Comparison of ENCODE assay signal across 24 cellular contexts in genomic region chr20:3224681-3225421, GRCh38. TPM values are rescaled to one million over a fixed set of nuclear protein-coding genes. Genes with fewer than 3 reads are reported as not detected.
DNase-seq lines count a peak whose midpoint lies in the region; ATAC-seq and TF ChIP-seq lines count a peak whose summit lies in the region.
"Had no signal": no experiment of that assay in that cellular context is flagged by ENCODE, and none has a peak within 500 bp of the region (broad histone marks: within the 10 kb centered on the region; RNA-seq: fewer than 3 reads in every experiment).

No MANE protein-coding gene starts in this region.

- H3K4me2 ChIP-seq in osteoblast (ENCODE audit: insufficient read depth, low read length) = no peak overlapping the region
- H3K4me2 ChIP-seq: neural progenitor cell, SK-N-SH had no signal

- ATAC-seq in Panc1 (peak; percentile 55), lower lobe of right lung (no peak)
- ATAC-seq: activated CD4-positive, alpha-beta T cell treated with anti-CD3 and anti-CD28 coated beads for 36 hours; activated T-cell treated with anti-CD3 and anti-CD28 coated beads, Interleukin-2, amount 50 U/mL, for 4 hours; body of pancreas; heart left ventricle; T-helper 17 cell had no signal

- H3K27me3 ChIP-seq in Panc1 (ENCODE audit: control insufficient read depth, insufficient read depth, low read length) = no peaks in the 10 kb centered on the region
- H3K27me3 ChIP-seq in osteoblast (ENCODE audit: insufficient read depth, low read length) = no peaks in the 10 kb centered on the region
- no peaks in the 10 kb centered on the region for H3K27me3 ChIP-seq in lower lobe of right lung (ENCODE audit: low read depth)
- H3K27me3 ChIP-seq: body of pancreas, heart left ventricle, neural progenitor cell, sigmoid colon, uterus had no signal

- H3K79me2 ChIP-seq in osteoblast (ENCODE audit: insufficient read depth, low read length) = no peaks in the 10 kb centered on the region

- no peak for TF ChIP-seq CTCF in Panc1 (IDR thresholded peaks at IDR 0.05)
- no peak for TF ChIP-seq CTCF in osteoblast (IDR thresholded peaks at IDR 0.05; ENCODE audit: extremely low read depth, low read depth, low read length)
- no peak for TF ChIP-seq CTCF in lower lobe of right lung (IDR thresholded peaks at IDR 0.05)

- no peak overlapping the region for H2AFZ ChIP-seq in osteoblast (ENCODE audit: low read length)
- H2AFZ ChIP-seq: neural progenitor cell had no signal

- peaks cover 56% of the 10 kb centered on the region for H3K4me1 ChIP-seq in Panc1 (ENCODE audit: control insufficient read depth, insufficient read depth, low read length)
- H3K4me1 ChIP-seq in osteoblast (ENCODE audit: insufficient read depth, low read length) = no peaks in the 10 kb centered on the region
- no peaks in the 10 kb centered on the region for H3K4me1 ChIP-seq in lower lobe of right lung
- H3K4me1 ChIP-seq: body of pancreas, neural progenitor cell, sigmoid colon, uterus had no signal

- H3K4me3 ChIP-seq in Panc1 (ENCODE audit: low read depth in 2 of 2, low read length in 2 of 2) (no peak overlapping the region), osteoblast (ENCODE audit: insufficient read depth, low read length) (no peak overlapping the region), lower lobe of right lung (no peak overlapping the region)
- H3K4me3 ChIP-seq: body of pancreas, heart left ventricle, neural progenitor cell, sigmoid colon, uterus had no signal

- BruUV-seq in Panc1 (replicated peaks; lab: Mats Ljungman, UMichigan) = no TSS peak

- POLR2A ChIA-PET in Panc1 (lab: Charles Lee) = interaction anchor here (0.6 kb wide), 1 partner anchor 239 kb away, joined by 11 read pairs; no protein-coding TSS in a partner anchor

- intact Hi-C loops in Panc1 (cut with micrococcal nuclease; ENCODE audit: unreplicated experiment) (no loop called here), lower lobe of right lung (cut with DNase I) (no loop called here)

- in situ Hi-C loops in Caki2 (cut with HindIII; ENCODE audit: low pct_unique_long_range_greater_than_20kb, low sequenced_read_pairs) = no loop called here
- in situ Hi-C loops in Panc1 (cut with HindIII; ENCODE audit: low pct_unique_long_range_greater_than_20kb, low sequenced_read_pairs) = no loop called here

- H3K27ac ChIP-seq in Panc1 (ENCODE audit: low read length) (peak overlapping the region; percentile 84), epithelial cell of prostate (peak overlapping the region; percentile 74), osteoblast (ENCODE audit: low read depth, low read length) (no peak overlapping the region), lower lobe of right lung (no peak overlapping the region)
- H3K27ac ChIP-seq: body of pancreas, heart left ventricle, neural progenitor cell, sigmoid colon, uterus had no signal

- DNase-seq in Caki2 (ENCODE audit: low read depth) (peak; percentile 53), Panc1 (ENCODE audit: low read depth, low spot score) (no peak), epithelial cell of prostate (ENCODE audit: low read depth, low spot score) (no peak), osteoblast (ENCODE audit: insufficient read length, low spot score, missing footprints) (peak; percentile 52), dedifferentiated amniotic fluid mesenchymal stem cell (ENCODE audit: extremely low spot score) (no peak), lower lobe of right lung (no peak), dermis blood vessel endothelial cell (no peak)
- DNase-seq: activated CD4-positive, alpha-beta T cell treated with anti-CD3 and anti-CD28 coated beads for 36 hours; activated T-cell treated with anti-CD3 and anti-CD28 coated beads, Interleukin-2, amount 50 U/mL, for 4 hours; body of pancreas; CD8-positive, alpha-beta memory T cell; cerebellar nuclear complex; heart left ventricle; kidney glomerular epithelial cell; NCI-H1105; NCI-H2081; NCI-H2227 treated with DMSO at 0.1 percent for 48 hours; posterior cingulate gyrus; sigmoid colon; SK-N-SH; stimulated activated naive CD4-positive, alpha-beta T cell; T-helper 17 cell; uterus had no signal

- H4K20me1 ChIP-seq in osteoblast (ENCODE audit: insufficient read depth, low read length) = no peaks in the 10 kb centered on the region

- CTCF ChIA-PET in Panc1 (lab: Charles Lee) = interaction anchor here (0.6 to 0.8 kb wide), 2 partner anchors 24 to 92 kb away, joined by 3 to 4 read pairs; no protein-coding TSS in a partner anchor

- H3K9me3 ChIP-seq in Panc1 (ENCODE audit: control insufficient read depth, insufficient read depth, low read depth, low read length) = no peaks in the 10 kb centered on the region
- H3K9me3 ChIP-seq in osteoblast (ENCODE audit: low read depth, low read length) = no peaks in the 10 kb centered on the region
- no peaks in the 10 kb centered on the region for H3K9me3 ChIP-seq in lower lobe of right lung
- H3K9me3 ChIP-seq: body of pancreas, heart left ventricle, sigmoid colon, SK-N-SH, uterus had no signal

- H3K36me3 ChIP-seq in Panc1 (ENCODE audit: control insufficient read depth, insufficient read depth, low read length) (no peaks in the 10 kb centered on the region), osteoblast (ENCODE audit: insufficient read depth, low read length) (peaks cover 30% of the 10 kb centered on the region), lower lobe of right lung (peaks cover 44% of the 10 kb centered on the region)
- H3K36me3 ChIP-seq: neural progenitor cell, uterus had no signal

RNA-seq across cellular contexts. Expression of gene SLC4A11, which starts 14.1 kb away (rescaled TPM):
- 0.17 and 2.1 TPM in 2 replicates for total RNA-seq in Caki2 (2014; rRNA removed; shearing (Covaris generic); ENCODE audit: low replicate concordance)
- total RNA-seq in Panc1 (2021; ENCODE audit: unreplicated experiment) = 144 TPM
- polyA plus RNA-seq in Panc1 (2012; ENCODE audit: insufficient read length) = 276 TPM
- under 0.01 TPM in 2 replicates for total RNA-seq in osteoblast
- total RNA-seq in lower lobe of right lung = 5.0 TPM
- 7.5 and 14.9 TPM in 2 replicates for total RNA-seq in dermis blood vessel endothelial cell

RNA-seq across cellular contexts. Expression of gene ITPA, which starts 15.6 kb away (rescaled TPM):
- 103 and 121 TPM in 2 replicates for total RNA-seq in Caki2 (2014; rRNA removed; shearing (Covaris generic); ENCODE audit: low replicate concordance)
- total RNA-seq in Panc1 (2021; ENCODE audit: unreplicated experiment) (107 TPM), osteoblast (29.8 and 34.0 TPM in 2 replicates), lower lobe of right lung (40.9 TPM), dermis blood vessel endothelial cell (33.6 and 36.6 TPM in 2 replicates)
- polyA plus RNA-seq in Panc1 (2012; ENCODE audit: insufficient read length) = 111 TPM

RNA-seq across cellular contexts. Expression of gene DDRGK1, which starts 20.4 kb away (rescaled TPM):
- total RNA-seq in Caki2 (2014; rRNA removed; shearing (Covaris generic); ENCODE audit: low replicate concordance) = 51.5 and 57.1 TPM in 2 replicates
- total RNA-seq in Panc1 (2021; ENCODE audit: unreplicated experiment) = 65.5 TPM
- 101 TPM for polyA plus RNA-seq in Panc1 (2012; ENCODE audit: insufficient read length)
- 25.9 and 26.8 TPM in 2 replicates for total RNA-seq in osteoblast
- total RNA-seq in lower lobe of right lung = 89.8 TPM
- 41.0 and 53.1 TPM in 2 replicates for total RNA-seq in dermis blood vessel endothelial cell

RNA-seq across cellular contexts. Expression of gene LZTS3, which starts 51.5 kb away (rescaled TPM):
- 1.9 and 4.6 TPM in 2 replicates for total RNA-seq in Caki2 (2014; rRNA removed; shearing (Covaris generic); ENCODE audit: low replicate concordance)
- 5.2 TPM for total RNA-seq in Panc1 (2021; ENCODE audit: unreplicated experiment)
- 7.8 TPM for polyA plus RNA-seq in Panc1 (2012; ENCODE audit: insufficient read length)
- 2.4 and 3.6 TPM in 2 replicates for total RNA-seq in osteoblast
- 18.5 TPM for total RNA-seq in lower lobe of right lung
- total RNA-seq in dermis blood vessel endothelial cell = 6.1 and 8.2 TPM in 2 replicates

Comparison
In these comparisons a context has a peak if more than half of its experiments do, and no peak if none do; other contexts are left out.
1. DNase-seq: peak in Caki2 (single experiment) and osteoblast (single experiment); none in Panc1 (single experiment), epithelial cell of prostate (single experiment), dedifferentiated amniotic fluid mesenchymal stem cell (single experiment), lower lobe of right lung (single experiment) and dermis blood vessel endothelial cell (single experiment).
2. H3K27ac ChIP-seq: peak in Panc1 (single experiment) and epithelial cell of prostate (single experiment); none in osteoblast (single experiment) and lower lobe of right lung (single experiment).